ENCODE assay signal across 21 cellular contexts in the genomic region with DNA sequence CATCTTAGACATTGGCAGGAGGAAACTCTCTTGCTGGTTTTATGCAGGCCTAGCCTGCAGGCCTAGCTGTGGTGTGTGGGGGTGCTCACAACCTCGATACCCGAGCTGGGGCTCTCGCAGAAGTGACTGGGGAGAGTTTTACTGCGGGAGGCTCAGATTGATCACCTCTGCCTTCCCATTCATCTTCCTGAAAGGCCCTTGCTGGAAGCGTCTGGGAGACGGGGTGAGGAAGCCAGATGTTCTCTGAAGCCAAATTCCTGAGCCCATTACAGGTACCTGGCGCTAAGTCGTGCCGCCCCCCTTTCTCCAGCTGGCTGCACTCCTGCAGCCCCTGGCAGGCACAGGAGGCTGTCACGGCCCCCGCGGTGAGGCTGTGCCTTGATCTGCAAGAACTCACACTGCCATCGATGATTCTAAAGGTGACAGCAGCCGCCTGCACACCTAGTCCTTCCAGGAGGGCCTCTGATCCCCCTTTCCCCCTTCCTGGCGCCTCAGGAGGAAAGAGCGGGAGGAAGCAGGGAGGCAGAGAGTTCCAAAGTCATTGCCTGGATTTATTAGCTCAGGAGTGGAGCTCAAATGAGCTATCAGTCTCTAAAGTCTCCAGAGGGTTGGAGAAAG.
A peak's percentile ranks its signal among the peaks of the same experiment; 100 is the strongest.
DNase-seq lines count a peak whose midpoint lies in the region; ATAC-seq and TF ChIP-seq lines count a peak whose summit lies in the region.
"Had no signal": no experiment of that assay in that cellular context is flagged by ENCODE, and none has a peak within 500 bp of the region (broad histone marks: within the 10 kb centered on the region; RNA-seq: fewer than 3 reads in every experiment).

No MANE protein-coding gene starts in this region.

- H3K9me3 Mint-ChIP-seq in activated CD8-positive, alpha-beta T cell treated with anti-CD3 and anti-CD28 coated beads, Interleukin-2, amount 10 ng/mL, durations not matched to agents 7 days and 5 days (ENCODE audit: insufficient read depth), result no peaks in the 10 kb centered on the region
- H3K9me3 Mint-ChIP-seq in activated CD8-positive, alpha-beta T cell treated with anti-CD3 and anti-CD28 coated beads for 36 hours, result no peaks in the 10 kb centered on the region
- no peaks in the 10 kb centered on the region for H3K9me3 Mint-ChIP-seq in central memory CD8-positive, alpha-beta T cell
- H3K9me3 Mint-ChIP-seq in type B pancreatic cell, result no peaks in the 10 kb centered on the region
- H3K9me3 Mint-ChIP-seq: activated naive CD8-positive, alpha-beta T cell treated with anti-CD3 and anti-CD28 coated beads, Interleukin-2, amount 10 ng/mL, durations not matched to agents 7 days and 5 days; activated T-helper 1 cell treated with anti-CD3 and anti-CD28 coated beads, Interleukin-12 subunit alpha, Interleukin-12 subunit beta, Interleukin-2, Interleukin-4 antibody, amounts not matched to agents 30 ng/mL and 10 ng/mL and 1 ng/mL, durations not matched to agents 14 hours and 24 hours and 36 hours had no signal

- no peaks in the 10 kb centered on the region for H3K36me3 ChIP-seq in neural cell (ENCODE audit: insufficient read depth, low read length)

- peak overlapping the region; percentile 49 for H3K27ac Mint-ChIP-seq in activated CD8-positive, alpha-beta T cell treated with anti-CD3 and anti-CD28 coated beads, Interleukin-2, amount 10 ng/mL, durations not matched to agents 7 days and 5 days
- no peak overlapping the region for H3K27ac Mint-ChIP-seq in activated CD8-positive, alpha-beta T cell treated with anti-CD3 and anti-CD28 coated beads for 36 hours
- H3K27ac Mint-ChIP-seq in central memory CD8-positive, alpha-beta T cell (ENCODE audit: low read depth), result peak overlapping the region; percentile 35
- peak overlapping the region; percentile 50 for H3K27ac Mint-ChIP-seq in type B pancreatic cell
- H3K27ac Mint-ChIP-seq: activated naive CD8-positive, alpha-beta T cell treated with anti-CD3 and anti-CD28 coated beads, Interleukin-2, amount 10 ng/mL, durations not matched to agents 7 days and 5 days; activated T-helper 1 cell treated with anti-CD3 and anti-CD28 coated beads, Interleukin-12 subunit alpha, Interleukin-12 subunit beta, Interleukin-2, Interleukin-4 antibody, amounts not matched to agents 30 ng/mL and 10 ng/mL and 1 ng/mL, durations not matched to agents 14 hours and 24 hours and 36 hours had no signal

- peak overlapping the region; percentile 64 for H3K9ac ChIP-seq in neural cell (ENCODE audit: low read length)

- no peak for DNase-seq in activated CD8-positive, alpha-beta T cell treated with anti-CD3 and anti-CD28 coated beads, Interleukin-2, amount 10 ng/mL, durations not matched to agents 7 days and 5 days
- DNase-seq in activated CD8-positive, alpha-beta T cell treated with anti-CD3 and anti-CD28 coated beads for 36 hours, result no peak
- no peak for DNase-seq in central memory CD8-positive, alpha-beta T cell (ENCODE audit: low spot score in 2 of 2)
- DNase-seq in type B pancreatic cell (ENCODE audit: extremely low spot score, unreplicated experiment) (no peak), amniotic stem cell (lab: John Stamatoyannopoulos, UW) (no peak), SW480 (ENCODE audit: low spot score) (no peak), occipital lobe (lab: John Stamatoyannopoulos, UW) (no peak)
- DNase-seq: activated CD4-positive, CD25-positive, alpha-beta regulatory T cell; activated CD8-positive, alpha-beta memory T cell treated with anti-CD3 and anti-CD28 coated beads for 24 hours; activated naive CD8-positive, alpha-beta T cell treated with anti-CD3 and anti-CD28 coated beads, Interleukin-2, amount 10 ng/mL, durations not matched to agents 7 days and 5 days; BE2C; effector CD8-positive, alpha-beta T cell; esophagus squamous epithelium; Karpas-422; left lung; NCI-H1092; NCI-H2029 treated with DMSO at 0.1 percent for 48 hours; PC-3; stimulated activated CD4-positive, alpha-beta T cell treated with anti-CD3 and anti-CD28 coated beads, Interleukin-2, amount 100 ng/mL, for 48 hours had no signal

- peaks cover 19% of the 10 kb centered on the region for H3K36me3 Mint-ChIP-seq in activated CD8-positive, alpha-beta T cell treated with anti-CD3 and anti-CD28 coated beads, Interleukin-2, amount 10 ng/mL, durations not matched to agents 7 days and 5 days (ENCODE audit: low read depth)
- peaks cover 7% of the 10 kb centered on the region for H3K36me3 Mint-ChIP-seq in activated CD8-positive, alpha-beta T cell treated with anti-CD3 and anti-CD28 coated beads for 36 hours (ENCODE audit: low read depth)
- peaks cover 18% of the 10 kb centered on the region for H3K36me3 Mint-ChIP-seq in central memory CD8-positive, alpha-beta T cell (ENCODE audit: insufficient read depth)
- peaks cover 12% of the 10 kb centered on the region for H3K36me3 Mint-ChIP-seq in type B pancreatic cell

- no peaks in the 10 kb centered on the region for H3F3A ChIP-seq in neural cell (ENCODE audit: insufficient read depth, low read length, poor library complexity, severe bottlenecking)

- ATAC-seq in activated CD8-positive, alpha-beta T cell treated with anti-CD3 and anti-CD28 coated beads, Interleukin-2, amount 10 ng/mL, durations not matched to agents 7 days and 5 days, result no peak
- ATAC-seq in activated CD8-positive, alpha-beta T cell treated with anti-CD3 and anti-CD28 coated beads for 36 hours, result no peak
- no peak for ATAC-seq in central memory CD8-positive, alpha-beta T cell (replicated peaks; ENCODE audit: extremely low read depth, poor library complexity, severe bottlenecking)
- ATAC-seq: left lung, PC-3 had no signal

- no peak for TF ChIP-seq CTCF in activated CD8-positive, alpha-beta T cell treated with anti-CD3 and anti-CD28 coated beads for 36 hours (IDR thresholded peaks at IDR 0.05)
- no peak for TF ChIP-seq CTCF in neural cell (IDR thresholded peaks at IDR 0.05; ENCODE audit: poor library complexity, severe bottlenecking)
- TF ChIP-seq CTCF in type B pancreatic cell (conservative IDR thresholded peaks at IDR 0.05), result no peak

- no peak overlapping the region for H2AFZ ChIP-seq in neural cell (ENCODE audit: low read depth, low read length)

- H3K9me2 ChIP-seq in neural cell (ENCODE audit: insufficient read depth, low read length), result no peaks in the 10 kb centered on the region

- TF ChIP-seq EP300 in neural cell (conservative IDR thresholded peaks at IDR 0.05; ENCODE audit: poor library complexity, severe bottlenecking), result peak; percentile 52

- peaks cover 4% of the 10 kb centered on the region for H3K4me1 Mint-ChIP-seq in activated CD8-positive, alpha-beta T cell treated with anti-CD3 and anti-CD28 coated beads, Interleukin-2, amount 10 ng/mL, durations not matched to agents 7 days and 5 days (ENCODE audit: low read depth)
- no peaks in the 10 kb centered on the region for H3K4me1 Mint-ChIP-seq in activated CD8-positive, alpha-beta T cell treated with anti-CD3 and anti-CD28 coated beads for 36 hours (ENCODE audit: low read depth)
- peaks cover 6% of the 10 kb centered on the region for H3K4me1 Mint-ChIP-seq in central memory CD8-positive, alpha-beta T cell
- peaks cover 37% of the 10 kb centered on the region for H3K4me1 Mint-ChIP-seq in type B pancreatic cell (ENCODE audit: unreplicated experiment)

- no peaks in the 10 kb centered on the region for H3K27me3 Mint-ChIP-seq in activated CD8-positive, alpha-beta T cell treated with anti-CD3 and anti-CD28 coated beads, Interleukin-2, amount 10 ng/mL, durations not matched to agents 7 days and 5 days (ENCODE audit: low read depth)
- no peaks in the 10 kb centered on the region for H3K27me3 Mint-ChIP-seq in activated CD8-positive, alpha-beta T cell treated with anti-CD3 and anti-CD28 coated beads for 36 hours
- no peaks in the 10 kb centered on the region for H3K27me3 Mint-ChIP-seq in central memory CD8-positive, alpha-beta T cell
- H3K27me3 Mint-ChIP-seq in type B pancreatic cell, result no peaks in the 10 kb centered on the region
- H3K27me3 Mint-ChIP-seq: activated naive CD8-positive, alpha-beta T cell treated with anti-CD3 and anti-CD28 coated beads, Interleukin-2, amount 10 ng/mL, durations not matched to agents 7 days and 5 days had no signal

- no peaks in the 10 kb centered on the region for H4K20me1 ChIP-seq in neural cell (ENCODE audit: insufficient read depth)

- CTCF ChIA-PET in activated CD8-positive, alpha-beta T cell treated with anti-CD3 and anti-CD28 coated beads, Interleukin-2, amount 10 ng/mL, durations not matched to agents 7 days and 5 days (lab: Charles Lee), result no interaction called here
- CTCF ChIA-PET in activated CD8-positive, alpha-beta T cell treated with anti-CD3 and anti-CD28 coated beads for 36 hours (lab: Charles Lee), result no interaction called here

- H3K4me2 ChIP-seq in neural cell (ENCODE audit: low read length), result peak overlapping the region; percentile 28

- peak overlapping the region; percentile 53 for H3K4me3 ChIP-seq in neural cell (ENCODE audit: low read length)
- H3K4me3 ChIP-seq: esophagus squamous epithelium, left lung had no signal

- TF ChIP-seq RAD21 in neural cell (conservative IDR thresholded peaks at IDR 0.05), result peak; percentile 36

- no peaks in the 10 kb centered on the region for H3K27me3 ChIP-seq in neural cell (ENCODE audit: insufficient read depth, low read depth, low read length)
- H3K27me3 ChIP-seq: BE2C, esophagus squamous epithelium, left lung had no signal

- H3K4me3 Mint-ChIP-seq in activated CD8-positive, alpha-beta T cell treated with anti-CD3 and anti-CD28 coated beads, Interleukin-2, amount 10 ng/mL, durations not matched to agents 7 days and 5 days, result no peak overlapping the region
- no peak overlapping the region for H3K4me3 Mint-ChIP-seq in activated CD8-positive, alpha-beta T cell treated with anti-CD3 and anti-CD28 coated beads for 36 hours
- H3K4me3 Mint-ChIP-seq in central memory CD8-positive, alpha-beta T cell, result no peak overlapping the region
- H3K4me3 Mint-ChIP-seq in type B pancreatic cell, result peak overlapping the region; percentile 55
- H3K4me3 Mint-ChIP-seq: activated naive CD8-positive, alpha-beta T cell treated with anti-CD3 and anti-CD28 coated beads, Interleukin-2, amount 10 ng/mL, durations not matched to agents 7 days and 5 days; activated T-helper 1 cell treated with anti-CD3 and anti-CD28 coated beads, Interleukin-12 subunit alpha, Interleukin-12 subunit beta, Interleukin-2, Interleukin-4 antibody, amounts not matched to agents 30 ng/mL and 10 ng/mL and 1 ng/mL, durations not matched to agents 14 hours and 24 hours and 36 hours had no signal

- H3K9me3 ChIP-seq in neural cell (ENCODE audit: low read length), result no peaks in the 10 kb centered on the region
- H3K9me3 ChIP-seq: BE2C, esophagus squamous epithelium, left lung had no signal

- no peaks in the 10 kb centered on the region for H3K79me2 ChIP-seq in neural cell (replicated peaks; ENCODE audit: insufficient read depth, low read length)

- POLR2A ChIA-PET in activated CD8-positive, alpha-beta T cell treated with anti-CD3 and anti-CD28 coated beads, Interleukin-2, amount 10 ng/mL, durations not matched to agents 7 days and 5 days (lab: Charles Lee), result no interaction called here
- POLR2A ChIA-PET in activated CD8-positive, alpha-beta T cell treated with anti-CD3 and anti-CD28 coated beads for 36 hours (lab: Charles Lee), result interaction anchor here (0.6 kb wide), 1 partner anchor 12 kb away, joined by 3 read pairs; no protein-coding TSS in a partner anchor

- H3K27ac ChIP-seq in neural cell (ENCODE audit: low read length), result peak overlapping the region; percentile 90
- H3K27ac ChIP-seq: left lung had no signal

- intact Hi-C loops in activated CD8-positive, alpha-beta T cell treated with anti-CD3 and anti-CD28 coated beads for 36 hours (cut with micrococcal nuclease), result no loop called here
